Comparison of ENCODE assay signal across 14 cellular contexts in the genomic region with DNA sequence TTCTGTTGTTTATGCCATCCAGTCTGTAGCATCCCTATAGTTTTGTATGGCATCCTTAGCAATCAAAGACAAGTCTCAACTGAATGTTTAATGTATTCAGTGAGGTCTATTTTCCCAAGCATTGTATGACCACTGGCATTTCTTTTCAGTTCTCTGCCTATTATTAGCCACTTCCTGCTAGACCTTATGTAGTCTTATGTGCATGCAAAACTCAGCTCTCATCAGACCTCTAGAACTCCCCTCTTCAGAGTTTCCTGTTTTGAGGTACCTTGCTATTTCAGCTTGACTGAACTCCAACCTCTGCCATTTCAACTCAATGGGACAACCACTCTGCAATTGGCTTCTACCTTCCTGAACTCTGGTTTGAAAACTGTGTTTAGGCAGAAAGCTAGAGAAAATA.
DNase-seq lines count a peak whose midpoint lies in the region; ATAC-seq and TF ChIP-seq lines count a peak whose summit lies in the region.
"Had no signal": no experiment of that assay in that cellular context is flagged by ENCODE, and none has a peak within 500 bp of the region (broad histone marks: within the 10 kb centered on the region; RNA-seq: fewer than 3 reads in every experiment).

No MANE protein-coding gene starts in this region.

- H3K27me3 ChIP-seq in MM.1S (replicated peaks; ENCODE audit: insufficient read depth, low read length) (no peaks in the 10 kb centered on the region), trophoblast cell (ENCODE audit: insufficient read depth, low read length) (no peaks in the 10 kb centered on the region)
- H3K27me3 ChIP-seq: adrenal gland, BE2C had no signal

- H4K12ac ChIP-seq in trophoblast cell (ENCODE audit: low read depth, low read length), result no peak overlapping the region

- no peaks in the 10 kb centered on the region for H3K36me3 ChIP-seq in MM.1S (replicated peaks; ENCODE audit: insufficient read depth, low read length)
- H3K36me3 ChIP-seq in trophoblast cell (ENCODE audit: control insufficient read depth in 1 of 2, insufficient read depth in 2 of 2, low read length in 2 of 2), result no peaks in the 10 kb centered on the region
- H3K36me3 ChIP-seq: adrenal gland, BE2C had no signal

- peak overlapping the region; percentile 32 for H2AFZ ChIP-seq in MM.1S (ENCODE audit: low read length)
- no peak overlapping the region for H2AFZ ChIP-seq in trophoblast cell (ENCODE audit: insufficient read depth, low read length, poor library complexity)

- peaks cover 27% of the 10 kb centered on the region for H3K4me1 ChIP-seq in MM.1S (ENCODE audit: low read length)
- H3K4me1 ChIP-seq in trophoblast cell (ENCODE audit: control insufficient read depth in 1 of 2, insufficient read depth in 2 of 2, low read length in 2 of 2), result peaks cover 0 to 3% of the 10 kb centered on the region in 2 experiments
- H3K4me1 ChIP-seq: adrenal gland, BE2C had no signal

- no peaks in the 10 kb centered on the region for H4K20me1 ChIP-seq in MM.1S (ENCODE audit: insufficient read depth, low read length)

- no peak overlapping the region for H2BK120ac ChIP-seq in trophoblast cell (ENCODE audit: insufficient read depth, low read length, poor library complexity)

- no peak overlapping the region for H2BK12ac ChIP-seq in trophoblast cell (ENCODE audit: low read length)

- H3K9me2 ChIP-seq in MM.1S (replicated peaks; ENCODE audit: insufficient read depth, low read length), result no peaks in the 10 kb centered on the region

- H3K18ac ChIP-seq in trophoblast cell (ENCODE audit: low read length), result no peak overlapping the region

- no peak overlapping the region for H4K91ac ChIP-seq in trophoblast cell (ENCODE audit: low read depth, low read length)

- no peak overlapping the region for H3K23ac ChIP-seq in trophoblast cell (ENCODE audit: low read length)

- H2AK5ac ChIP-seq in trophoblast cell (ENCODE audit: low read length), result no peak overlapping the region

- H2BK5ac ChIP-seq in trophoblast cell (ENCODE audit: low read depth, low read length, poor library complexity), result no peak overlapping the region

- no peak for TF ChIP-seq CTCF in MM.1S (IDR thresholded peaks at IDR 0.05; ENCODE audit: low read length)

- no peak overlapping the region for H3K4ac ChIP-seq in trophoblast cell (ENCODE audit: low read depth, low read length)

- H3K9me3 ChIP-seq in MM.1S (replicated peaks; ENCODE audit: insufficient read depth, low read length) (no peaks in the 10 kb centered on the region), trophoblast cell (ENCODE audit: insufficient read depth, low read depth, low read length) (no peaks in the 10 kb centered on the region)
- H3K9me3 ChIP-seq: adrenal gland, BE2C had no signal

- H3K4me3 ChIP-seq in MM.1S (ENCODE audit: low read length) (no peak overlapping the region), trophoblast cell (ENCODE audit: low read depth, low read length) (no peak overlapping the region)
- H3K4me3 ChIP-seq: adrenal gland had no signal

- H3K27ac ChIP-seq in MM.1S (ENCODE audit: low read length) (peak overlapping the region; percentile 54; the same call in 1 of the 2 replicates), trophoblast cell (ENCODE audit: low read depth, low read length) (no peak overlapping the region)
- H3K27ac ChIP-seq: adrenal gland had no signal

- H3K9ac ChIP-seq in MM.1S (ENCODE audit: low read length) (no peak overlapping the region), trophoblast cell (ENCODE audit: low read length) (no peak overlapping the region)

- H4K8ac ChIP-seq in trophoblast cell (ENCODE audit: low read depth, low read length), result no peak overlapping the region

- ATAC-seq in GM18517 (IDR thresholded peaks at IDR 0.05; ENCODE audit: unreplicated experiment) (peak; percentile 96), GM21390 (IDR thresholded peaks at IDR 0.05; ENCODE audit: unreplicated experiment) (peak; percentile 96), HG03060 (IDR thresholded peaks at IDR 0.05; ENCODE audit: low read depth, unreplicated experiment) (peak; percentile 85)

- DNase-seq in MM.1S, result peak; percentile 80
- no peak for DNase-seq in NCI-H1048 (lab: John Stamatoyannopoulos, UW)
- DNase-seq in trophoblast cell, result no peak
- no peak for DNase-seq in DMS114 treated with DMSO at 0.1 percent for 48 hours (lab: John Stamatoyannopoulos, UW; ENCODE audit: unreplicated experiment)
- DNase-seq in NCI-H2029 treated with DMSO at 0.1 percent for 48 hours (lab: John Stamatoyannopoulos, UW), result no peak
- DNase-seq: adrenal gland; BE2C; effector memory CD4-positive, alpha-beta T cell; HFFc6; hippocampal formation; mesenchymal stem cell had no signal

- peak overlapping the region; percentile 26 for H3K4me2 ChIP-seq in MM.1S (ENCODE audit: low read depth, low read length)
- H3K4me2 ChIP-seq in trophoblast cell (ENCODE audit: low read length), result no peak overlapping the region

- no peak overlapping the region for H3K14ac ChIP-seq in trophoblast cell (ENCODE audit: low read length)

- H3K79me2 ChIP-seq in MM.1S (ENCODE audit: low read length), result no peaks in the 10 kb centered on the region
- no peaks in the 10 kb centered on the region for H3K79me2 ChIP-seq in trophoblast cell (ENCODE audit: control insufficient read depth, insufficient read depth, low read length, poor library complexity)

- H3F3A ChIP-seq in MM.1S (ENCODE audit: insufficient read depth, low read length), result peaks cover 13% of the 10 kb centered on the region

- H3K79me1 ChIP-seq in trophoblast cell (ENCODE audit: low read length), result no peaks in the 10 kb centered on the region
